In the genomic region with DNA sequence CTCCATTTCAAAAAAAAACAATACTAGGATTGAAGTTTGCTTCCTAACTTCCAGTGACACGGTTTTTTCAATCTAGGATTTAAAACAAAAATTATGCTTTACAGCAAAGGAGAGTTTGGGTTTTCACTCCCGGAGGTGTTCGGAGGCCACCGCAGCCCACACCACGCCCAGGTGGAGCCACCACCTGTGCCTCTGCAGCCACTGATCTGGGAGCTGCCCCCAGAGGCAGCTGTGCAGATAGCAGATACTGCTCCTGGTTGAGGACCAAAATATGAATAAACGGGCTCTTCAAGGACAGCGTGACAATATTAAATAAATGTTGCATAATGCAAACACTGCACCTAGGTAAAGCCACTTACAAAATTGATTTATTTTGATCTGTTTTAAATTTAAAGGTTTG, we compare ENCODE assay signal across 17 cellular contexts. TPM values are rescaled to one million over a fixed set of nuclear protein-coding genes. Genes with fewer than 3 reads are reported as not detected.
DNase-seq lines count a peak whose midpoint lies in the region; ATAC-seq, FAIRE-seq and TF ChIP-seq lines count a peak whose summit lies in the region.
"Had no signal": no experiment of that assay in that cellular context is flagged by ENCODE, and none has a peak within 500 bp of the region (broad histone marks: within the 10 kb centered on the region; RNA-seq: fewer than 3 reads in every experiment).

No MANE protein-coding gene starts in this region.

- no peak for TF ChIP-seq POLR2A in sigmoid colon (IDR thresholded peaks at IDR 0.05)

- no peaks in the 10 kb centered on the region for H3K4me1 ChIP-seq in sigmoid colon

- 37 to 81% methylated on average over 7 of the region's 7 CpGs for WGBS in sigmoid colon, 2 donors

- H3K27me3 ChIP-seq in bronchial epithelial cell (ENCODE audit: control insufficient read depth, insufficient read depth, low read length) (peaks cover 1% of the 10 kb centered on the region), sigmoid colon (peaks cover 0 to 8% (median 3%) of the 10 kb centered on the region in 3 donors)
- H3K27me3 ChIP-seq: hepatocyte, SJCRH30 had no signal

- H3K9me3 Mint-ChIP-seq in activated naive CD4-positive, alpha-beta T cell treated with anti-CD3 and anti-CD28 coated beads, Interleukin-2, amount 50 U/mL, for 72 hours, result no peaks in the 10 kb centered on the region
- H3K9me3 Mint-ChIP-seq: activated CD4-positive, alpha-beta memory T cell treated with anti-CD3 and anti-CD28 coated beads for 36 hours; dendritic cell treated with granulocyte-macrophage colony-stimulating factor and Interleukin-4, amounts not matched to agents 40 ng/mL and 50 ng/mL, for 4 days had no signal

- intact Hi-C loops in sigmoid colon (cut with DNase I), result no loop called here

- TF ChIP-seq CTCF in bronchial epithelial cell (IDR thresholded peaks at IDR 0.05; ENCODE audit: insufficient read depth, low read length, severe bottlenecking) (peak; percentile 22), sigmoid colon (IDR thresholded peaks at IDR 0.05) (no peak)

- H3K4me3 ChIP-seq in bronchial epithelial cell (ENCODE audit: low read depth, low read length) (no peak overlapping the region), sigmoid colon (no peak overlapping the region)
- H3K4me3 ChIP-seq: esophagus muscularis mucosa, hepatocyte, psoas muscle, SJCRH30 had no signal

- H3K36me3 ChIP-seq in bronchial epithelial cell (ENCODE audit: control insufficient read depth, insufficient read depth, low read length), result no peaks in the 10 kb centered on the region
- H3K36me3 ChIP-seq in sigmoid colon, result no peaks in the 10 kb centered on the region
- H3K36me3 ChIP-seq: esophagus muscularis mucosa, SJCRH30 had no signal

- H3K9me3 ChIP-seq in sigmoid colon, result no peaks in the 10 kb centered on the region
- H3K9me3 ChIP-seq: esophagus muscularis mucosa, psoas muscle, SJCRH30 had no signal

- no peak overlapping the region for H3K27ac ChIP-seq in sigmoid colon
- H3K27ac ChIP-seq: esophagus muscularis mucosa, hepatocyte, psoas muscle, SJCRH30 had no signal

- ATAC-seq in activated naive CD4-positive, alpha-beta T cell treated with anti-CD3 and anti-CD28 coated beads, Interleukin-2, amount 50 U/mL, for 72 hours, result no peak
- ATAC-seq in HG02852 (IDR thresholded peaks at IDR 0.05; ENCODE audit: unreplicated experiment), result no peak
- ATAC-seq: psoas muscle had no signal

- no peak overlapping the region for H3K27ac Mint-ChIP-seq in activated naive CD4-positive, alpha-beta T cell treated with anti-CD3 and anti-CD28 coated beads, Interleukin-2, amount 50 U/mL, for 72 hours
- H3K27ac Mint-ChIP-seq: activated CD4-positive, alpha-beta memory T cell treated with anti-CD3 and anti-CD28 coated beads for 36 hours; dendritic cell treated with granulocyte-macrophage colony-stimulating factor and Interleukin-4, amounts not matched to agents 40 ng/mL and 50 ng/mL, for 4 days had no signal

- no peak for TF ChIP-seq EP300 in sigmoid colon (IDR thresholded peaks at IDR 0.05)

- no peaks in the 10 kb centered on the region for H3K36me3 Mint-ChIP-seq in activated naive CD4-positive, alpha-beta T cell treated with anti-CD3 and anti-CD28 coated beads, Interleukin-2, amount 50 U/mL, for 72 hours
- H3K36me3 Mint-ChIP-seq: activated CD4-positive, alpha-beta memory T cell treated with anti-CD3 and anti-CD28 coated beads for 36 hours had no signal

- no peak for FAIRE-seq in bronchial epithelial cell (lab: Jason Lieb, UNC)

- DNase-seq in NCI-H82 (lab: John Stamatoyannopoulos, UW) (peak; percentile 34), NCI-H82 treated with DMSO at 0.1 percent for 48 hours (lab: John Stamatoyannopoulos, UW; ENCODE audit: unreplicated experiment) (no peak), NCI-H2029 (lab: John Stamatoyannopoulos, UW) (peak; percentile 58), bronchial epithelial cell (ENCODE audit: low read depth) (no peak), sigmoid colon (peak; percentile 17), ureter (ENCODE audit: low spot score) (no peak)
- DNase-seq in activated naive CD4-positive, alpha-beta T cell treated with anti-CD3 and anti-CD28 coated beads, Interleukin-2, amount 50 U/mL, for 72 hours (ENCODE audit: low spot score in 2 of 2), result no peak
- DNase-seq: activated CD4-positive, alpha-beta memory T cell treated with anti-CD3 and anti-CD28 coated beads for 36 hours; amygdala; NCI-H1048; NCI-H526 treated with DMSO at 0.1 percent for 48 hours; psoas muscle; SJCRH30 had no signal

RNA-seq across cellular contexts. Expression of a gene that starts 30.2 kb away (rescaled TPM):
- total RNA-seq in bronchial epithelial cell, result 4.1 and 4.7 TPM in 2 replicates
- 1 to 10 TPM; 1.1 to 8.4 (median 5.1) TPM for total RNA-seq in sigmoid colon
- polyA plus RNA-seq in sigmoid colon, result 10 to 100 TPM in 1 of 3 donors, 1 to 10 TPM in 2; 3.0 to 13.6 (median 3.5) TPM
- 16.1 TPM for total RNA-seq in ureter
- 1 to 10 TPM; 1.1 to 2.6 TPM for total RNA-seq in activated naive CD4-positive, alpha-beta T cell treated with anti-CD3 and anti-CD28 coated beads, Interleukin-2, amount 50 U/mL, for 72 hours

RNA-seq across cellular contexts. Expression of a gene that starts 45.9 kb away (rescaled TPM):
- total RNA-seq in bronchial epithelial cell (7.1 and 11.8 TPM in 2 replicates), sigmoid colon (10 to 100 TPM; 29.6 to 55.0 (median 45.7) TPM), ureter (54.5 TPM)
- 10 to 100 TPM in 1 of 3 donors, 1 to 10 TPM in 2; 5.5 to 12.1 (median 9.0) TPM for polyA plus RNA-seq in sigmoid colon
- 10 to 100 TPM; 14.1 to 25.9 TPM for total RNA-seq in activated naive CD4-positive, alpha-beta T cell treated with anti-CD3 and anti-CD28 coated beads, Interleukin-2, amount 50 U/mL, for 72 hours

Comparison
In these comparisons a context has a peak if more than half of its experiments do, and no peak if none do; other contexts are left out.
1. DNase-seq: peak in NCI-H82 (single experiment), NCI-H2029 (single experiment) and sigmoid colon (single experiment); none in NCI-H82 treated with DMSO at 0.1 percent for 48 hours (single experiment), bronchial epithelial cell (single experiment), ureter (single experiment) and activated naive CD4-positive, alpha-beta T cell treated with anti-CD3 and anti-CD28 coated beads, Interleukin-2, amount 50 U/mL, for 72 hours (0 of 2).